In the genomic region with DNA sequence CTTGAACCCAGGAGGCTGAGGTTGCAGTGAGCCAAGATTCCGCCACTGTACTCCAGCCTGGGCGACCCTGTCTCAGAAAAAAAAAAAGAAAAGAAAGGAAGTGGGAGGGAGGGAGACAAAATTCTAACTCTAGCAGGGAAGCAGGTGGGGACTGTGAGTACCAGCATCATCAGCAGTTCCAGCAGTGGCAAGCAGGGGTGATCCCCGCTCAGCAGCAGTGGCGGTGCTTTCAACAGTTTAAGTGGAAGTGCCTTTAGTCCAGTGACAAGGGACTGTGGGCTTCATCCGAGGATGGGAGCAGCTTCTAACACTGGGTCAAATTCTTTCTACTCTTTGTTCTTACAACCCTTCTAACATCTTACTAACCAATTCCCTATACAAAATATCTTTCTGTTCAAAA, we compare ENCODE assay signal across 1 cellular context.
TF ChIP-seq lines count a peak whose summit lies in the region.

No MANE protein-coding gene starts in this region.

TF ChIP-seq in IMR-90, 13 proteins besides CTCF, POLR2A, EP300 and RAD21:
- TF ChIP-seq MXI1 (IDR thresholded peaks at IDR 0.05; ENCODE audit: borderline replicate concordance, low read depth, low read length) (no peak), MAFK (IDR thresholded peaks at IDR 0.05; ENCODE audit: low read depth, low read length) (no peak), FOS (IDR thresholded peaks at IDR 0.05; ENCODE audit: low read depth, low read length) (no peak), BHLHE40 (IDR thresholded peaks at IDR 0.05; ENCODE audit: low read depth, low read length) (no peak), RCOR1 (IDR thresholded peaks at IDR 0.05; ENCODE audit: insufficient replicate concordance, low read length) (no peak), CEBPB (IDR thresholded peaks at IDR 0.05; ENCODE audit: low read depth, low read length) (no peak)
